21 cellular contexts compared by ENCODE assay signal in genomic region chr10:96317067-96317833, GRCh38. TPM values are rescaled to one million over a fixed set of nuclear protein-coding genes. Genes with fewer than 3 reads are reported as not detected.
DNase-seq lines count a peak whose midpoint lies in the region; ATAC-seq, FAIRE-seq and TF ChIP-seq lines count a peak whose summit lies in the region.
"Had no signal": no experiment of that assay in that cellular context is flagged by ENCODE, and none has a peak within 500 bp of the region (broad histone marks: within the 10 kb centered on the region; RNA-seq: fewer than 3 reads in every experiment).

No MANE protein-coding gene starts in this region.

- H4K20me1 ChIP-seq in DND-41 (ENCODE audit: insufficient read depth, low read length) (no peaks in the 10 kb centered on the region), GM23338 (replicated peaks; ENCODE audit: insufficient read depth) (no peaks in the 10 kb centered on the region), OCI-LY3 (ENCODE audit: insufficient read depth, low read length) (no peaks in the 10 kb centered on the region), H1 (replicated peaks in 1 of 2; ENCODE audit: control insufficient read depth in 1 of 2, insufficient read depth in 2 of 2, low read length in 2 of 2) (no peaks in the 10 kb centered on the region)

- peak in 1 of 2 experiments; percentile 35; a peak in 1 of 4 replicates for TF ChIP-seq RAD21 in H1 (IDR thresholded peaks at IDR 0.05 in 1 of 2, conservative IDR thresholded peaks at IDR 0.05 in 1 of 2; ENCODE audit: low read depth in 2 of 2, low read length in 2 of 2)

- H3K18ac ChIP-seq in H1 (ENCODE audit: extremely low read depth, low read length) = no peak overlapping the region

- CTCF ChIA-PET in H1 (lab: Charles Lee; ENCODE audit: partially characterized antibody) = interaction anchor here (0.8 to 11.8 kb wide), 14 partner anchors 8 to 301 kb away, joined by 3 to 119 read pairs (median 4); no protein-coding TSS in a partner anchor

- no peak overlapping the region for H3K23ac ChIP-seq in H1 (ENCODE audit: insufficient read length)

- POLR2A ChIA-PET in H1 (lab: Charles Lee; ENCODE audit: partially characterized antibody) = interaction anchor here (1.3 kb wide), 1 partner anchor 88 kb away, joined by 3 read pairs; no protein-coding TSS in a partner anchor

- H3K4me1 Mint-ChIP-seq in GM23338 = peaks cover 24% of the 10 kb centered on the region

- H4K5ac ChIP-seq in H1 (ENCODE audit: insufficient read length, low read depth, low read length) = no peak overlapping the region

- H3K4ac ChIP-seq in H1 (replicated peaks; ENCODE audit: insufficient read length, low read depth, low read length) = no peak overlapping the region

- H4K91ac ChIP-seq in H1 (replicated peaks; ENCODE audit: insufficient read length, low read length) = no peak overlapping the region

- no peak overlapping the region for H2BK20ac ChIP-seq in H1 (ENCODE audit: low read length)

- H3K36me3 ChIP-seq in DND-41 (ENCODE audit: insufficient read depth, low read length) = peaks cover 61% of the 10 kb centered on the region
- H3K36me3 ChIP-seq in GM23338 (ENCODE audit: insufficient read depth) = no peaks in the 10 kb centered on the region
- H3K36me3 ChIP-seq in OCI-LY3 (replicated peaks; ENCODE audit: low read depth, low read length) = no peaks in the 10 kb centered on the region
- H3K36me3 ChIP-seq in H1 (ENCODE audit: control insufficient read depth in 2 of 4, insufficient read depth in 4 of 4, low read length in 3 of 4) = no peaks in the 10 kb centered on the region
- H3K36me3 ChIP-seq in right atrium auricular region = no peaks in the 10 kb centered on the region
- H3K36me3 ChIP-seq: MG63, Peyer's patch had no signal

- no peak overlapping the region for H3K27ac Mint-ChIP-seq in GM23338

- FAIRE-seq in H1 (lab: Jason Lieb, UNC) = no peak
- FAIRE-seq: G401.6, GM12891 had no signal

- H3K4me1 ChIP-seq in DND-41 (ENCODE audit: insufficient read depth, low read length) = peaks cover 37% of the 10 kb centered on the region
- H3K4me1 ChIP-seq in GM23338 (ENCODE audit: insufficient read depth) = peaks cover 15% of the 10 kb centered on the region
- H3K4me1 ChIP-seq in OCI-LY3 (ENCODE audit: low read length) = no peaks in the 10 kb centered on the region
- H3K4me1 ChIP-seq in H1 (replicated peaks in 1 of 4; ENCODE audit: control insufficient read depth in 3 of 4, insufficient read depth in 4 of 4, low read length in 3 of 4) = peaks cover 0 to 7% (median 2%) of the 10 kb centered on the region in 4 experiments; a peak in 3 of 7 replicates
- no peaks in the 10 kb centered on the region for H3K4me1 ChIP-seq in right atrium auricular region
- H3K4me1 ChIP-seq: Peyer's patch had no signal

- H2BK12ac ChIP-seq in H1 (ENCODE audit: low read depth, low read length) = no peak overlapping the region

- no peak overlapping the region for H2BK5ac ChIP-seq in H1 (ENCODE audit: low read depth, low read length)

- TF ChIP-seq CTCF in DND-41 (IDR thresholded peaks at IDR 0.05; ENCODE audit: borderline replicate concordance, extremely low read depth, low read length, poor library complexity, severe bottlenecking) (peak; percentile 26), GM23338 (conservative IDR thresholded peaks at IDR 0.05; ENCODE audit: low read depth in 2 of 2) (peak; percentile 15 to 32; a peak in 3 of 4 replicates), OCI-LY3 (IDR thresholded peaks at IDR 0.05; ENCODE audit: low read depth, low read length) (peak; percentile 21), H1 (IDR thresholded peaks at IDR 0.05; ENCODE audit: control extremely low read depth in 1 of 3, insufficient read depth in 1 of 3, low read depth in 1 of 3, low read length in 3 of 3) (no peak), right atrium auricular region (IDR thresholded peaks at IDR 0.05) (no peak)

- no peak overlapping the region for H3K4me2 ChIP-seq in DND-41 (ENCODE audit: insufficient read depth, low read length)
- no peak overlapping the region for H3K4me2 ChIP-seq in GM23338
- no peak overlapping the region for H3K4me2 ChIP-seq in OCI-LY3 (ENCODE audit: low read length)
- no peak overlapping the region for H3K4me2 ChIP-seq in H1 (ENCODE audit: insufficient read depth in 1 of 2, low read depth in 2 of 2, low read length in 2 of 2)

- no peaks in the 10 kb centered on the region for H3K9me2 ChIP-seq in GM23338 (ENCODE audit: insufficient read depth)

- no peak overlapping the region for H3K4me3 Mint-ChIP-seq in GM23338

- TF ChIP-seq POLR2A in H1 (IDR thresholded peaks at IDR 0.05; ENCODE audit: control extremely low read depth in 1 of 2, low read depth in 2 of 2, low read length in 2 of 2) = no peak

- intact Hi-C loops in cardiac septum (cut with DNase I) = no loop called here

- no peak overlapping the region for H3K56ac ChIP-seq in H1 (replicated peaks; ENCODE audit: insufficient read length, low read depth, low read length)

- peaks cover 12% of the 10 kb centered on the region for H3K27me3 Mint-ChIP-seq in GM23338 (ENCODE audit: insufficient read depth, low read depth, poor library complexity)

- H2AFZ ChIP-seq in DND-41 (ENCODE audit: low read depth, low read length) (no peak overlapping the region), GM23338 (no peak overlapping the region), OCI-LY3 (ENCODE audit: low read depth, low read length) (no peak overlapping the region), H1 (ENCODE audit: low read length) (no peak overlapping the region)

- no peak overlapping the region for H3K4me3 ChIP-seq in DND-41 (ENCODE audit: low read depth in 1 of 2, low read length in 2 of 2)
- H3K4me3 ChIP-seq in GM23338 = no peak overlapping the region
- H3K4me3 ChIP-seq in OCI-LY3 (ENCODE audit: low read length) = no peak overlapping the region
- H3K4me3 ChIP-seq in H1 (ENCODE audit: extremely low read depth in 1 of 4, insufficient read depth in 2 of 4, low read depth in 3 of 4, low read length in 4 of 4) = no peak overlapping the region
- no peak overlapping the region for H3K4me3 ChIP-seq in right atrium auricular region
- H3K4me3 ChIP-seq: MG63, Peyer's patch had no signal

- no peaks in the 10 kb centered on the region for H3K23me2 ChIP-seq in H1 (ENCODE audit: low read depth, low read length)

- peaks cover 41% of the 10 kb centered on the region for H3K79me2 ChIP-seq in DND-41 (ENCODE audit: insufficient read depth, low read length)
- H3K79me2 ChIP-seq in GM23338 (replicated peaks; ENCODE audit: insufficient read depth) = no peaks in the 10 kb centered on the region
- H3K79me2 ChIP-seq in OCI-LY3 (ENCODE audit: low read length) = no peaks in the 10 kb centered on the region
- H3K79me2 ChIP-seq in H1 (ENCODE audit: control insufficient read depth in 1 of 2, insufficient read depth in 2 of 2, low read length in 2 of 2) = no peaks in the 10 kb centered on the region

- no peaks in the 10 kb centered on the region for H3K27me3 ChIP-seq in DND-41 (ENCODE audit: insufficient read depth, low read length, poor library complexity)
- no peaks in the 10 kb centered on the region for H3K27me3 ChIP-seq in GM23338 (ENCODE audit: insufficient read depth)
- peaks cover 10% of the 10 kb centered on the region for H3K27me3 ChIP-seq in OCI-LY3 (ENCODE audit: low read depth, low read length)
- H3K27me3 ChIP-seq in H1 (replicated peaks in 1 of 4; ENCODE audit: control insufficient read depth in 3 of 4, extremely low read depth in 1 of 4, insufficient read depth in 3 of 4, low read length in 3 of 4) = no peaks in the 10 kb centered on the region
- H3K27me3 ChIP-seq in right atrium auricular region = no peaks in the 10 kb centered on the region
- H3K27me3 ChIP-seq: MG63, Peyer's patch had no signal

- H3K9ac ChIP-seq in DND-41 (ENCODE audit: low read depth, low read length) (no peak overlapping the region), OCI-LY3 (ENCODE audit: low read length) (no peak overlapping the region), H1 (replicated peaks in 1 of 4; ENCODE audit: extremely low read depth in 1 of 4, low read depth in 3 of 4, low read length in 3 of 4) (no peak overlapping the region)

- H2BK120ac ChIP-seq in H1 (replicated peaks; ENCODE audit: low read depth, low read length) = no peak overlapping the region

- H3K79me1 ChIP-seq in H1 (ENCODE audit: low read depth, low read length) = no peaks in the 10 kb centered on the region

- H4K8ac ChIP-seq in H1 (ENCODE audit: extremely low read depth, insufficient read depth, low read length) = no peak overlapping the region

- H3K9me3 ChIP-seq in DND-41 (ENCODE audit: insufficient read depth, low read length, severe bottlenecking) = no peaks in the 10 kb centered on the region
- no peaks in the 10 kb centered on the region for H3K9me3 ChIP-seq in OCI-LY3 (ENCODE audit: insufficient read depth, low read length)
- no peaks in the 10 kb centered on the region for H3K9me3 ChIP-seq in H1 (ENCODE audit: insufficient read depth in 2 of 2, low read depth in 1 of 2, low read length in 1 of 2)
- no peaks in the 10 kb centered on the region for H3K9me3 ChIP-seq in right atrium auricular region
- H3K9me3 ChIP-seq: MG63, Peyer's patch had no signal

- no peak overlapping the region for H3K14ac ChIP-seq in H1 (ENCODE audit: insufficient read length)

- H3F3A ChIP-seq in GM23338 (replicated peaks; ENCODE audit: low read depth) = no peaks in the 10 kb centered on the region

- H3K27ac ChIP-seq in DND-41 (ENCODE audit: low read length) = no peak overlapping the region
- no peak overlapping the region for H3K27ac ChIP-seq in GM23338 (ENCODE audit: low read depth)
- no peak overlapping the region for H3K27ac ChIP-seq in OCI-LY3 (ENCODE audit: low read length)
- H3K27ac ChIP-seq in H1 (ENCODE audit: low read depth, low read length) = no peak overlapping the region
- no peak overlapping the region for H3K27ac ChIP-seq in right atrium auricular region
- H3K27ac ChIP-seq: Peyer's patch had no signal

- no peak for TF ChIP-seq EP300 in H1 (IDR thresholded peaks at IDR 0.05; ENCODE audit: borderline replicate concordance in 1 of 2, low read depth in 2 of 2, low read length in 2 of 2)

- no peak overlapping the region for H2BK15ac ChIP-seq in H1 (ENCODE audit: low read length)

- no peaks in the 10 kb centered on the region for H3K36me3 Mint-ChIP-seq in GM23338 (ENCODE audit: low read depth)

- no peak for ATAC-seq in DND-41 (ENCODE audit: insufficient read depth, low read depth)
- no peak for ATAC-seq in GM23338

- DNase-seq in DND-41 (no peak), GM23338 (ENCODE audit: low spot score) (no peak), H1 (ENCODE audit: low read depth in 1 of 2, low spot score in 2 of 2) (no peak), cardiac septum (ENCODE audit: low spot score) (no peak), cerebellum (ENCODE audit: low spot score) (no peak), right atrium auricular region (ENCODE audit: low spot score) (no peak)
- DNase-seq: C1 segment of cervical spinal cord, DMS79, GOT3, MG63, NCI-H1092, NCI-H146, NCI-H2029 treated with DMSO at 0.1 percent for 48 hours, NCI-H446 treated with DMSO at 0.1 percent for 48 hours, NCI-H69, Peyer's patch, Right ventricle myocardium superior had no signal

- H3K9me3 Mint-ChIP-seq in GM23338 = no peaks in the 10 kb centered on the region

- H2AK5ac ChIP-seq in H1 (ENCODE audit: low read depth, low read length) = no peak overlapping the region

- WGBS in H1 (ENCODE audit: extremely low coverage in 1 of 2, insufficient coverage in 1 of 2, insufficient read length in 1 of 2, insufficient replicate concordance in 2 of 2, low coverage in 1 of 2, low lambda C conversion rate in 2 of 2, missing lambda C conversion rate in 1 of 2), 2 experiments = 87% methylated on average over 4 of the region's 4 CpGs; no CpG with 5 or more reads in 1 of the 2 experiments

RNA-seq across cellular contexts. Expression of gene DNTT, which starts 13.0 kb away (rescaled TPM):
- not detected in 2 replicates for total RNA-seq in GM23338 (2014; rRNA removed; shearing (Covaris generic))
- polyA plus RNA-seq in GM23338 (2016; fragmentation: Nextera tagmentation; extraction: Ambion mirVana) = not detected in 2 replicates
- not detected in 2 replicates for total RNA-seq in H1 (2021; fragmentation: NEBNext Ultra II Directional; extraction: Animal tissue kit (Norgen Biotek cat#: 25700))
- polyA plus RNA-seq in H1 (2011; rRNA removed) = not detected in 2 replicates
- polyA plus RNA-seq in H1 (2011; cell fraction: cytosol; rRNA removed) = not detected
- polyA plus RNA-seq in H1 (2011; cell fraction: nucleus; rRNA removed) = not detected
- not detected in 4 replicates for polyA plus RNA-seq in H1 (2012, experiment 1 of 2)
- polyA plus RNA-seq in H1 (2012, experiment 2 of 2) = not detected
- polyA plus RNA-seq in H1 (2013, experiment 1 of 2) = 0.04 TPM
- polyA plus RNA-seq in H1 (2013, experiment 2 of 2) = 0.06 TPM
- not detected in 2 replicates for polyA minus RNA-seq in H1 (2011; rRNA and poly(A)+ RNA removed)
- not detected for polyA minus RNA-seq in H1 (2011; cell fraction: cytosol; rRNA and poly(A)+ RNA removed)
- not detected for polyA minus RNA-seq in H1 (2011; cell fraction: nucleus; rRNA and poly(A)+ RNA removed)
- not detected for total RNA-seq in cardiac septum
- total RNA-seq in cerebellum = not detected
- not detected for total RNA-seq in right atrium auricular region
- total RNA-seq: Peyer's patch; Right ventricle myocardium superior; T-helper 2 cell treated with Interferon-gamma antibody and Interleukin-4, amounts not matched to agents 100 ng/mL and 5 ng/mL, for 36 hours had no signal

RNA-seq across cellular contexts. Expression of gene OPALIN, which starts 41.6 kb away (rescaled TPM):
- not detected in 2 replicates for total RNA-seq in GM23338 (2014; rRNA removed; shearing (Covaris generic))
- polyA plus RNA-seq in GM23338 (2016; fragmentation: Nextera tagmentation; extraction: Ambion mirVana) = not detected in 2 replicates
- total RNA-seq in H1 (2021; fragmentation: NEBNext Ultra II Directional; extraction: Animal tissue kit (Norgen Biotek cat#: 25700)) = not detected in 2 replicates
- polyA plus RNA-seq in H1 (2011; rRNA removed) = 0.03 TPM in 1 of 2 replicates, not detected in the other
- polyA plus RNA-seq in H1 (2011; cell fraction: cytosol; rRNA removed) = not detected
- not detected for polyA plus RNA-seq in H1 (2011; cell fraction: nucleus; rRNA removed)
- polyA plus RNA-seq in H1 (2012, experiment 1 of 2) = not detected in 4 replicates
- not detected for polyA plus RNA-seq in H1 (2012, experiment 2 of 2)
- polyA plus RNA-seq in H1 (2013, experiment 1 of 2) = 0.06 TPM
- 0.06 TPM for polyA plus RNA-seq in H1 (2013, experiment 2 of 2)
- polyA minus RNA-seq in H1 (2011; rRNA and poly(A)+ RNA removed) = not detected in 2 replicates
- not detected for polyA minus RNA-seq in H1 (2011; cell fraction: cytosol; rRNA and poly(A)+ RNA removed)
- polyA minus RNA-seq in H1 (2011; cell fraction: nucleus; rRNA and poly(A)+ RNA removed) = not detected
- not detected for total RNA-seq in cardiac septum
- not detected for total RNA-seq in cerebellum
- not detected for total RNA-seq in right atrium auricular region
- total RNA-seq: Peyer's patch; Right ventricle myocardium superior; T-helper 2 cell treated with Interferon-gamma antibody and Interleukin-4, amounts not matched to agents 100 ng/mL and 5 ng/mL, for 36 hours had no signal

RNA-seq across cellular contexts. Expression of gene BLNK, which starts 45.9 kb away (rescaled TPM):
- total RNA-seq in GM23338 (2014; rRNA removed; shearing (Covaris generic)) = not detected in 2 replicates
- polyA plus RNA-seq in GM23338 (2016; fragmentation: Nextera tagmentation; extraction: Ambion mirVana) (0.11 and 0.40 TPM in 2 replicates), H1 (2011; rRNA removed) (not detected in 2 replicates)
- total RNA-seq in H1 (2021; fragmentation: NEBNext Ultra II Directional; extraction: Animal tissue kit (Norgen Biotek cat#: 25700)) = not detected in 2 replicates
- not detected for polyA plus RNA-seq in H1 (2011; cell fraction: cytosol; rRNA removed)
- polyA plus RNA-seq in H1 (2011; cell fraction: nucleus; rRNA removed) = not detected
- polyA plus RNA-seq in H1 (2012, experiment 1 of 2) = not detected in 4 replicates
- polyA plus RNA-seq in H1 (2012, experiment 2 of 2) = not detected
- polyA plus RNA-seq in H1 (2013, experiment 1 of 2) = 0.04 TPM
- 0.07 TPM for polyA plus RNA-seq in H1 (2013, experiment 2 of 2)
- polyA minus RNA-seq in H1 (2011; rRNA and poly(A)+ RNA removed) = not detected in 2 replicates
- not detected for polyA minus RNA-seq in H1 (2011; cell fraction: cytosol; rRNA and poly(A)+ RNA removed)
- polyA minus RNA-seq in H1 (2011; cell fraction: nucleus; rRNA and poly(A)+ RNA removed) = not detected
- total RNA-seq in cardiac septum (0.86 TPM), cerebellum (0.27 TPM), right atrium auricular region (under 1 TPM; 0.39 to 0.41 TPM)
- total RNA-seq: T-helper 2 cell treated with Interferon-gamma antibody and Interleukin-4, amounts not matched to agents 100 ng/mL and 5 ng/mL, for 36 hours had no signal

Comparison
In these comparisons a context has a peak if more than half of its experiments do, and no peak if none do; other contexts are left out.
1. CTCF ChIP-seq: peak in DND-41 (single experiment), GM23338 (2 of 2) and OCI-LY3 (single experiment); none in H1 (0 of 3) and right atrium auricular region (0 of 2).